In the genomic region with DNA sequence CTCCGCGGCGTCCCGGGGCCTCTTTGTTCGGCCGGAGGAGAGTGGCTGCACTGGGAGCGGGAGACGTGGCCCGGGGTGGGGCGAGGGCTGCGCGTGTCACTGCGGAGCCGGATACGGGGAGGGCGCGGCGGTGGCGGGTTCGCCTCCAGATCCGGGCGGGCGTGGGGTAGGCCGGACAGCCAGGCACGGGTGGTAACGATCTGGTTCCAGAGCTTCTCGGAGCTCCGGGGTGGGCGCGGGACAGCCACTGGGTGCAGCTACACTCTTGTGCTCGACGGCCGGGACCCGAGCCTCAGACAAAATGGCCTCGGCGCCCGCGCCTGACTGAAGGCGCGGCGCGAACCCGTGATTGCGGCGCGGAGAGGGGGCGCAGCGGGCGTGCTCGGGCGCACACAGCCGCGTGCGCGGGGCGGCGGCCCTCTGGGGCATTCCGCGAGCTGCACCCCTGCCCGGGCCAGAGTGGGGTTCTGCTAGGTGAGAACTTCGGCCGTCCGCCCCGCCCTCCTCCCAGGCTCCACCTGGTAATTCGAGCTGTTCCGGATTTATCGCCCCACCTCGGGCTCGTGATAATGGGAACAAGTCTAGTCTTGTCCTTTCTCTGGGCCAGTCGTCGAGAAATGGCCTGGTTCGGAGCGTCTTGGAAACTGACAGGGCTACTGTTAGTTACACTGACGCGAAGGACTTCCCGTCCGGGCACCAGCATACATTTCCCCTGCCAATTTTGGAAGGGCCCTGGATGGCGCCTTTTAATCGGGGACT, we compare ENCODE assay signal across 8 cellular contexts. TPM values are rescaled to one million over a fixed set of nuclear protein-coding genes. Genes with fewer than 3 reads are reported as not detected.
DNase-seq lines count a peak whose midpoint lies in the region; ATAC-seq and TF ChIP-seq lines count a peak whose summit lies in the region.

No MANE protein-coding gene starts in this region.

- peak overlapping the region; percentile 66 for H3K4me2 ChIP-seq in Karpas-422 (ENCODE audit: low read depth, low read length, poor library complexity, severe bottlenecking)

- CTCF ChIA-PET in activated naive CD4-positive, alpha-beta T cell treated with anti-CD3 and anti-CD28 coated beads, Interleukin-2, amount 10 ng/mL, durations not matched to agents 7 days and 5 days (lab: Charles Lee) = interaction anchor here (0.9 to 1.8 kb wide), 9 partner anchors 7 to 221 kb away, joined by 3 to 11 read pairs (median 5); a partner anchor contains a TSS

- no peak for TF ChIP-seq CTCF in omental fat pad (IDR thresholded peaks at IDR 0.05)

- H3K4me3 ChIP-seq in Karpas-422 (ENCODE audit: low read length) (peak overlapping the region; percentile 93), thymus (ENCODE audit: low read length) (peak overlapping the region; percentile 95)

- H3K27ac ChIP-seq in Karpas-422 (ENCODE audit: low read length) (peak overlapping the region; percentile 58; the same call in 1 of the 2 replicates), thymus (ENCODE audit: low read depth) (peak overlapping the region; percentile 100)

- DNase-seq in ELF-1 (ENCODE audit: low read depth, low spot score) (peak; percentile 92), Karpas-422 (peak; percentile 83), SK-MEL-5 (ENCODE audit: low read depth, low spot score) (peak; percentile 93), glomerular visceral epithelial cell (ENCODE audit: extremely low spot score) (peak; percentile 86), omental fat pad (ENCODE audit: low spot score) (peak; percentile 52)
- DNase-seq in activated naive CD4-positive, alpha-beta T cell treated with anti-CD3 and anti-CD28 coated beads, Interleukin-2, amount 10 ng/mL, durations not matched to agents 7 days and 5 days = peak; percentile 82

- peaks cover 38% of the 10 kb centered on the region for H3K4me1 Mint-ChIP-seq in activated naive CD4-positive, alpha-beta T cell treated with anti-CD3 and anti-CD28 coated beads, Interleukin-2, amount 10 ng/mL, durations not matched to agents 7 days and 5 days

- H3K4me3 Mint-ChIP-seq in activated naive CD4-positive, alpha-beta T cell treated with anti-CD3 and anti-CD28 coated beads, Interleukin-2, amount 10 ng/mL, durations not matched to agents 7 days and 5 days = peak overlapping the region; percentile 85

- H3K36me3 ChIP-seq in Karpas-422 (ENCODE audit: insufficient read depth, low read length) (peaks cover 18% of the 10 kb centered on the region), thymus (ENCODE audit: control insufficient read depth, insufficient read depth) (no peaks in the 10 kb centered on the region)

- H4K20me1 ChIP-seq in Karpas-422 (ENCODE audit: insufficient read depth, low read depth, low read length) = peaks cover 36% of the 10 kb centered on the region; the same call in 1 of the 2 replicates

- H3K9ac ChIP-seq in Karpas-422 (ENCODE audit: low read length) = peak overlapping the region; percentile 89

- under 1% methylated on average over 79 of the region's 79 CpGs for WGBS in thymus

- peaks cover 47% of the 10 kb centered on the region for H3K79me2 ChIP-seq in Karpas-422 (ENCODE audit: low read length)

- H3K4me1 ChIP-seq in Karpas-422 (ENCODE audit: low read length) (peaks cover 22% of the 10 kb centered on the region), thymus (ENCODE audit: control insufficient read depth, insufficient read depth, low read length) (peaks cover 3% of the 10 kb centered on the region)

- H3K36me3 Mint-ChIP-seq in activated naive CD4-positive, alpha-beta T cell treated with anti-CD3 and anti-CD28 coated beads, Interleukin-2, amount 10 ng/mL, durations not matched to agents 7 days and 5 days = peaks cover 22% of the 10 kb centered on the region

- no peaks in the 10 kb centered on the region for H3K9me3 ChIP-seq in Karpas-422 (ENCODE audit: low read length)
- H3K9me3 ChIP-seq in thymus (ENCODE audit: control insufficient read depth) = no peaks in the 10 kb centered on the region

- in situ Hi-C loops in SK-MEL-5 (cut with HindIII; ENCODE audit: low pct_unique_long_range_greater_than_20kb, low sequenced_read_pairs) = no loop called here

- H2AFZ ChIP-seq in Karpas-422 (ENCODE audit: low read length) = peak overlapping the region; percentile 58; the same call in 1 of the 2 replicates

- H3K9me2 ChIP-seq in Karpas-422 (replicated peaks; ENCODE audit: insufficient read depth, low read length) = no peaks in the 10 kb centered on the region

- H3K27me3 Mint-ChIP-seq in activated naive CD4-positive, alpha-beta T cell treated with anti-CD3 and anti-CD28 coated beads, Interleukin-2, amount 10 ng/mL, durations not matched to agents 7 days and 5 days = peaks cover 4% of the 10 kb centered on the region

- peak overlapping the region; percentile 95 for H3K27ac Mint-ChIP-seq in activated naive CD4-positive, alpha-beta T cell treated with anti-CD3 and anti-CD28 coated beads, Interleukin-2, amount 10 ng/mL, durations not matched to agents 7 days and 5 days

- H3K9me3 Mint-ChIP-seq in activated naive CD4-positive, alpha-beta T cell treated with anti-CD3 and anti-CD28 coated beads, Interleukin-2, amount 10 ng/mL, durations not matched to agents 7 days and 5 days = no peaks in the 10 kb centered on the region

- H3K27me3 ChIP-seq in Karpas-422 (ENCODE audit: low read length) (no peaks in the 10 kb centered on the region), thymus (ENCODE audit: control insufficient read depth, insufficient read depth) (no peaks in the 10 kb centered on the region)

- ATAC-seq in GM21786 (IDR thresholded peaks at IDR 0.05; ENCODE audit: unreplicated experiment) (peak; percentile 47), omental fat pad (ENCODE audit: low FRiP score) (peak; percentile 46)

RNA-seq across cellular contexts. Expression of a gene that starts 1.0 kb away (rescaled TPM):
- 11.1 and 39.5 TPM in 2 replicates for total RNA-seq in Karpas-422 (2014; rRNA removed; shearing (Covaris generic); ENCODE audit: low replicate concordance)
- 274 and 284 TPM in 2 replicates for total RNA-seq in SK-MEL-5 (2014; rRNA removed; shearing (Covaris generic))
- 214 and 267 TPM in 2 replicates for polyA plus RNA-seq in SK-MEL-5 (2015; cell fraction: cytosol; rRNA removed)
- polyA plus RNA-seq in SK-MEL-5 (2015; cell fraction: nucleus; rRNA removed) = 170 and 174 TPM in 2 replicates
- total RNA-seq in omental fat pad = 10 to 100 TPM; 24.7 to 43.6 (median 33.8) TPM
- polyA plus RNA-seq in thymus = 38.5 TPM

Comparison
In these comparisons a context has a peak if more than half of its experiments do, and no peak if none do; other contexts are left out.
1. Peak in every context shown above with its lines: DNase-seq, ATAC-seq, H3K4me3 ChIP-seq and H3K27ac ChIP-seq.